29 cellular contexts compared by ENCODE assay signal in the genomic region with DNA sequence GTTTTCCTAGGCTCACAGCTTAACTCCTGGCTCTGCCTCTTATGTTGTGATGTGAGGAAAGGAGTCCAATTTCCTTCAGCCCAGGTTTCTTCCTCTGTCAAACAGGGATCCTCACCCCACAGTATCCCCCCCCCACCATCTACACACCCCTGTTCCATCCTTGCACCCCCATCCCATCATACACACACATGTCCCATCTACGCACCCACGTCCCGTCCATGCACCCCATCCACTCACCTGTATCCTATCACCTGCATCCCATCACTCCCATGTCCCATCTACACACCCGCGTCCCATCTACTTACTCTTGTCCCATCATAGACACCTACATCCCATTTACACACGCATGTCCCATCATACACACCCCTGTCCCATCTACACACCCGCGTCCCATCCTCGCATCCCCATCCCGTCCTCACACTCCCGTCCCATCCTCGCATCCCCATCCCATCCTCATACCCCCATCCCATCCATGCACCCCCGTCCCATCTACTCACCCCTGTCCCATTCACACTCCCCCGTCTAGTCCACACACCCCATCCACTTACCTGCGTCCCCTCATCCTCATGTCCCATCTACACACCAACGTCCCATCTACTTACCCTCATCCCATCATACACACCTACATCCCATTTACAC.
DNase-seq lines count a peak whose midpoint lies in the region; ATAC-seq and TF ChIP-seq lines count a peak whose summit lies in the region.
"Had no signal": no experiment of that assay in that cellular context is flagged by ENCODE, and none has a peak within 500 bp of the region (broad histone marks: within the 10 kb centered on the region; RNA-seq: fewer than 3 reads in every experiment).

No MANE protein-coding gene starts in this region.

- H3K27ac Mint-ChIP-seq in activated CD4-positive, alpha-beta T cell treated with anti-CD3 and anti-CD28 coated beads, Interleukin-2, amount 10 ng/mL, durations not matched to agents 7 days and 5 days: peak overlapping the region; percentile 0
- H3K27ac Mint-ChIP-seq in activated CD4-positive, alpha-beta T cell treated with anti-CD3 and anti-CD28 coated beads, Interleukin-2, amount 10 ng/mL, durations not matched to agents 24 days and 14 days: no peak overlapping the region
- peak overlapping the region; percentile 70 for H3K27ac Mint-ChIP-seq in activated CD8-positive, alpha-beta T cell treated with anti-CD3 and anti-CD28 coated beads, Interleukin-2, amount 10 ng/mL, durations not matched to agents 7 days and 5 days
- H3K27ac Mint-ChIP-seq in effector memory CD8-positive, alpha-beta T cell: peak overlapping the region; percentile 13 to 19
- peak overlapping the region; percentile 77 for H3K27ac Mint-ChIP-seq in progenitor cell of endocrine pancreas

- CTCF ChIA-PET in activated CD4-positive, alpha-beta T cell treated with anti-CD3 and anti-CD28 coated beads, Interleukin-2, amount 10 ng/mL, durations not matched to agents 7 days and 5 days (lab: Charles Lee): interaction anchor here (1.1 kb wide), 1 partner anchor 40 kb away, joined by 3 read pairs; no protein-coding TSS in a partner anchor
- CTCF ChIA-PET in activated CD8-positive, alpha-beta T cell treated with anti-CD3 and anti-CD28 coated beads, Interleukin-2, amount 10 ng/mL, durations not matched to agents 7 days and 5 days (lab: Charles Lee): interaction anchor here (1.0 kb wide), 1 partner anchor 280 kb away, joined by 3 read pairs; no protein-coding TSS in a partner anchor

- H3K27me3 Mint-ChIP-seq in activated CD4-positive, alpha-beta T cell treated with anti-CD3 and anti-CD28 coated beads, Interleukin-2, amount 10 ng/mL, durations not matched to agents 7 days and 5 days: no peaks in the 10 kb centered on the region
- no peaks in the 10 kb centered on the region for H3K27me3 Mint-ChIP-seq in activated CD4-positive, alpha-beta T cell treated with anti-CD3 and anti-CD28 coated beads, Interleukin-2, amount 10 ng/mL, durations not matched to agents 24 days and 14 days
- no peaks in the 10 kb centered on the region for H3K27me3 Mint-ChIP-seq in activated CD8-positive, alpha-beta T cell treated with anti-CD3 and anti-CD28 coated beads, Interleukin-2, amount 10 ng/mL, durations not matched to agents 7 days and 5 days (ENCODE audit: low read depth)
- H3K27me3 Mint-ChIP-seq in effector memory CD8-positive, alpha-beta T cell: no peaks in the 10 kb centered on the region
- no peaks in the 10 kb centered on the region for H3K27me3 Mint-ChIP-seq in progenitor cell of endocrine pancreas

- H3K4me1 Mint-ChIP-seq in activated CD4-positive, alpha-beta T cell treated with anti-CD3 and anti-CD28 coated beads, Interleukin-2, amount 10 ng/mL, durations not matched to agents 7 days and 5 days: peaks cover 11% of the 10 kb centered on the region
- peaks cover 7% of the 10 kb centered on the region for H3K4me1 Mint-ChIP-seq in activated CD4-positive, alpha-beta T cell treated with anti-CD3 and anti-CD28 coated beads, Interleukin-2, amount 10 ng/mL, durations not matched to agents 24 days and 14 days
- peaks cover 42% of the 10 kb centered on the region for H3K4me1 Mint-ChIP-seq in activated CD8-positive, alpha-beta T cell treated with anti-CD3 and anti-CD28 coated beads, Interleukin-2, amount 10 ng/mL, durations not matched to agents 7 days and 5 days (ENCODE audit: low read depth)
- no peaks in the 10 kb centered on the region for H3K4me1 Mint-ChIP-seq in effector memory CD8-positive, alpha-beta T cell (ENCODE audit: low read depth in 2 of 2)
- H3K4me1 Mint-ChIP-seq in progenitor cell of endocrine pancreas (ENCODE audit: low read depth): no peaks in the 10 kb centered on the region
- H3K4me1 Mint-ChIP-seq: CD14-positive monocyte had no signal

- no peak for TF ChIP-seq CTCF in progenitor cell of endocrine pancreas (IDR thresholded peaks at IDR 0.05; ENCODE audit: unreplicated experiment)

- no peak for ATAC-seq in activated CD8-positive, alpha-beta T cell treated with anti-CD3 and anti-CD28 coated beads, Interleukin-2, amount 10 ng/mL, durations not matched to agents 7 days and 5 days
- ATAC-seq in effector memory CD8-positive, alpha-beta T cell (replicated peaks): no peak
- no peak for ATAC-seq in GM19395 (IDR thresholded peaks at IDR 0.05; ENCODE audit: unreplicated experiment)
- ATAC-seq: foreskin keratinocyte, HCT116, HepG2 had no signal

- no peak for DNase-seq in activated CD4-positive, alpha-beta T cell treated with anti-CD3 and anti-CD28 coated beads, Interleukin-2, amount 10 ng/mL, durations not matched to agents 7 days and 5 days
- no peak for DNase-seq in activated CD4-positive, alpha-beta T cell treated with anti-CD3 and anti-CD28 coated beads, Interleukin-2, amount 10 ng/mL, durations not matched to agents 24 days and 14 days
- no peak for DNase-seq in activated CD8-positive, alpha-beta T cell treated with anti-CD3 and anti-CD28 coated beads, Interleukin-2, amount 10 ng/mL, durations not matched to agents 7 days and 5 days
- DNase-seq in effector memory CD8-positive, alpha-beta T cell: no peak
- DNase-seq in progenitor cell of endocrine pancreas (ENCODE audit: low spot score, unreplicated experiment): no peak
- DNase-seq in stimulated activated CD4-positive, alpha-beta T cell treated with anti-CD3 and anti-CD28 coated beads, Interleukin-1b, Interleukin-23, amount 100 ng/mL, for 48 hours: no peak
- no peak for DNase-seq in NCI-H446 (lab: John Stamatoyannopoulos, UW)
- DNase-seq: 8988T; activated CD4-positive, alpha-beta T cell treated with anti-CD3 and anti-CD28 coated beads, Interleukin-2, amount 50 U/mL, for 1 hour; activated gamma-delta T cell; Calu3; central memory CD4-positive, alpha-beta T cell; dermis blood vessel endothelial cell; DMS79 treated with DMSO at 0.1 percent for 48 hours; esophagus squamous epithelium; foreskin keratinocyte; GDM1; Karpas-422; NCI-H1436; NCI-H2081 treated with DMSO at 0.1 percent for 48 hours; NCI-H226; NCI-H774; psoas muscle; stimulated activated CD4-positive, alpha-beta T cell treated with anti-CD3 and anti-CD28 coated beads, Interleukin-4, amount 100 ng/mL, for 4 hours; uterus had no signal

- H3K9me3 Mint-ChIP-seq in activated CD4-positive, alpha-beta T cell treated with anti-CD3 and anti-CD28 coated beads, Interleukin-2, amount 10 ng/mL, durations not matched to agents 7 days and 5 days: no peaks in the 10 kb centered on the region
- H3K9me3 Mint-ChIP-seq in activated CD4-positive, alpha-beta T cell treated with anti-CD3 and anti-CD28 coated beads, Interleukin-2, amount 10 ng/mL, durations not matched to agents 24 days and 14 days: no peaks in the 10 kb centered on the region
- H3K9me3 Mint-ChIP-seq in activated CD8-positive, alpha-beta T cell treated with anti-CD3 and anti-CD28 coated beads, Interleukin-2, amount 10 ng/mL, durations not matched to agents 7 days and 5 days (ENCODE audit: insufficient read depth): no peaks in the 10 kb centered on the region
- H3K9me3 Mint-ChIP-seq in effector memory CD8-positive, alpha-beta T cell: no peaks in the 10 kb centered on the region
- no peaks in the 10 kb centered on the region for H3K9me3 Mint-ChIP-seq in progenitor cell of endocrine pancreas (ENCODE audit: low read depth)
- H3K9me3 Mint-ChIP-seq: CD14-positive monocyte had no signal

- no peak overlapping the region for H3K4me3 Mint-ChIP-seq in activated CD4-positive, alpha-beta T cell treated with anti-CD3 and anti-CD28 coated beads, Interleukin-2, amount 10 ng/mL, durations not matched to agents 7 days and 5 days
- H3K4me3 Mint-ChIP-seq in activated CD4-positive, alpha-beta T cell treated with anti-CD3 and anti-CD28 coated beads, Interleukin-2, amount 10 ng/mL, durations not matched to agents 24 days and 14 days: no peak overlapping the region
- no peak overlapping the region for H3K4me3 Mint-ChIP-seq in activated CD8-positive, alpha-beta T cell treated with anti-CD3 and anti-CD28 coated beads, Interleukin-2, amount 10 ng/mL, durations not matched to agents 7 days and 5 days
- no peak overlapping the region for H3K4me3 Mint-ChIP-seq in effector memory CD8-positive, alpha-beta T cell
- H3K4me3 Mint-ChIP-seq in progenitor cell of endocrine pancreas (ENCODE audit: low read depth): no peak overlapping the region

- POLR2A ChIA-PET in activated CD4-positive, alpha-beta T cell treated with anti-CD3 and anti-CD28 coated beads, Interleukin-2, amount 10 ng/mL, durations not matched to agents 7 days and 5 days (lab: Charles Lee): no interaction called here
- POLR2A ChIA-PET in activated CD8-positive, alpha-beta T cell treated with anti-CD3 and anti-CD28 coated beads, Interleukin-2, amount 10 ng/mL, durations not matched to agents 7 days and 5 days (lab: Charles Lee): no interaction called here

- intact Hi-C loops in activated CD4-positive, alpha-beta T cell treated with anti-CD3 and anti-CD28 coated beads, Interleukin-2, amount 10 ng/mL, durations not matched to agents 24 days and 14 days (cut with micrococcal nuclease): no loop called here

- H3K36me3 Mint-ChIP-seq in activated CD4-positive, alpha-beta T cell treated with anti-CD3 and anti-CD28 coated beads, Interleukin-2, amount 10 ng/mL, durations not matched to agents 7 days and 5 days (ENCODE audit: low read depth): peaks cover 46% of the 10 kb centered on the region
- H3K36me3 Mint-ChIP-seq in activated CD4-positive, alpha-beta T cell treated with anti-CD3 and anti-CD28 coated beads, Interleukin-2, amount 10 ng/mL, durations not matched to agents 24 days and 14 days (ENCODE audit: low read depth): peaks cover 45% of the 10 kb centered on the region
- H3K36me3 Mint-ChIP-seq in activated CD8-positive, alpha-beta T cell treated with anti-CD3 and anti-CD28 coated beads, Interleukin-2, amount 10 ng/mL, durations not matched to agents 7 days and 5 days (ENCODE audit: low read depth): peaks cover 59% of the 10 kb centered on the region
- peaks cover 36% of the 10 kb centered on the region for H3K36me3 Mint-ChIP-seq in effector memory CD8-positive, alpha-beta T cell (ENCODE audit: insufficient read depth)
- H3K36me3 Mint-ChIP-seq in progenitor cell of endocrine pancreas (ENCODE audit: insufficient read depth): peaks cover 17% of the 10 kb centered on the region
